ENCODE assay signal across 11 cellular contexts in genomic region chr7:75649462-75649861, GRCh38.
DNase-seq lines count a peak whose midpoint lies in the region; FAIRE-seq and TF ChIP-seq lines count a peak whose summit lies in the region.
"Had no signal": no experiment of that assay in that cellular context is flagged by ENCODE, and none has a peak within 500 bp of the region (broad histone marks: within the 10 kb centered on the region; RNA-seq: fewer than 3 reads in every experiment).

No MANE protein-coding gene starts in this region.

- peak; percentile 66 for DNase-seq in COR-L47 (lab: John Stamatoyannopoulos, UW)
- DNase-seq in NCI-H2107 treated with DMSO at 0.1 percent for 48 hours (lab: John Stamatoyannopoulos, UW; ENCODE audit: unreplicated experiment) = peak; percentile 74
- DNase-seq in endothelial cell of umbilical vein (ENCODE audit: low read depth, low spot score) = peak; percentile 79
- peak; percentile 22 for DNase-seq in myocyte (ENCODE audit: low read depth)
- DNase-seq in HTR-8/SVneo (ENCODE audit: insufficient read length, low spot score) = no peak
- DNase-seq in BE2C = no peak
- DNase-seq in DMS114 treated with DMSO at 0.1 percent for 48 hours (lab: John Stamatoyannopoulos, UW; ENCODE audit: unreplicated experiment) = no peak
- DNase-seq in epidermal melanocyte (ENCODE audit: insufficient read length, low spot score) = no peak
- DNase-seq: HCEC 1CT had no signal

- H3K4me3 ChIP-seq in endothelial cell of umbilical vein (replicated peaks in 1 of 3; ENCODE audit: insufficient read depth in 1 of 3, low read depth in 1 of 3, low read length in 3 of 3) (no peak overlapping the region), BE2C (ENCODE audit: low read depth, low read length) (no peak overlapping the region)

- POLR2A ChIA-PET in endothelial cell of umbilical vein (lab: Charles Lee) = interaction anchor here (0.6 kb wide), 1 partner anchor 65 kb away, joined by 4 read pairs; no protein-coding TSS in a partner anchor

- no peaks in the 10 kb centered on the region for H3K9me1 ChIP-seq in endothelial cell of umbilical vein (replicated peaks; ENCODE audit: control insufficient read depth, extremely low read depth, insufficient read depth, low read length)

- TF ChIP-seq CTCF in endothelial cell of umbilical vein (IDR thresholded peaks at IDR 0.05; ENCODE audit: extremely low read depth in 1 of 2, insufficient read depth in 1 of 2, low read depth in 1 of 2, low read length in 2 of 2) (no peak), BE2C (IDR thresholded peaks at IDR 0.05; ENCODE audit: low read depth, low read length) (no peak)

- intact Hi-C loops in endothelial cell of umbilical vein (cut with micrococcal nuclease) = no loop called here

- H2AFZ ChIP-seq in endothelial cell of umbilical vein (ENCODE audit: low read depth, low read length) = peak overlapping the region; percentile 35

- TF ChIP-seq POLR2A in endothelial cell of umbilical vein (IDR thresholded peaks at IDR 0.05; ENCODE audit: low read depth, low read length) = no peak

- H3K27ac ChIP-seq in endothelial cell of umbilical vein (ENCODE audit: insufficient read depth, low read depth, low read length) = peak overlapping the region; percentile 36
- H3K27ac ChIP-seq: C4-2B had no signal

- H3K9me3 ChIP-seq in endothelial cell of umbilical vein (replicated peaks; ENCODE audit: control insufficient read depth, insufficient read depth, low read length) = no peaks in the 10 kb centered on the region
- H3K9me3 ChIP-seq in BE2C = no peaks in the 10 kb centered on the region

- no peaks in the 10 kb centered on the region for H4K20me1 ChIP-seq in endothelial cell of umbilical vein (replicated peaks; ENCODE audit: control insufficient read depth, extremely low read depth, insufficient read depth, low read length)

- peaks cover 18% of the 10 kb centered on the region for H3K4me1 ChIP-seq in endothelial cell of umbilical vein (ENCODE audit: control insufficient read depth, extremely low read depth, insufficient read depth, low read length)
- H3K4me1 ChIP-seq in BE2C = no peaks in the 10 kb centered on the region

- dilution Hi-C loops in endothelial cell of umbilical vein (cut with MboI; ENCODE audit: extremely low pct_ligation_motif_present, low sequenced_read_pairs) = no loop called here

- H3K9ac ChIP-seq in endothelial cell of umbilical vein (replicated peaks; ENCODE audit: extremely low read depth, insufficient read depth, low read length) = no peak overlapping the region

- H3K79me2 ChIP-seq in endothelial cell of umbilical vein (ENCODE audit: control insufficient read depth, insufficient read depth, low read length) = no peaks in the 10 kb centered on the region

- FAIRE-seq in endothelial cell of umbilical vein (lab: Jason Lieb, UNC) = peak; percentile 86
- no peak for FAIRE-seq in HTR-8/SVneo (lab: Jason Lieb, UNC)
- FAIRE-seq: GM19239 had no signal

- CTCF ChIA-PET in endothelial cell of umbilical vein (lab: Charles Lee) = interaction anchor here (1.0 to 2.0 kb wide), 5 partner anchors 19 to 113 kb away, joined by 3 to 8 read pairs (median 3); partner anchors contain the start of gene HIP1

- H3K36me3 ChIP-seq in endothelial cell of umbilical vein (ENCODE audit: control insufficient read depth in 2 of 2, extremely low read depth in 1 of 2, insufficient read depth in 2 of 2, low read length in 2 of 2) (no peaks in the 10 kb centered on the region), BE2C (no peaks in the 10 kb centered on the region)

- no peak overlapping the region for H3K4me2 ChIP-seq in endothelial cell of umbilical vein (ENCODE audit: insufficient read depth, low read length)

- no peaks in the 10 kb centered on the region for H3K27me3 ChIP-seq in endothelial cell of umbilical vein (ENCODE audit: control insufficient read depth in 2 of 2, insufficient read depth in 2 of 2, low read length in 2 of 2)
- no peaks in the 10 kb centered on the region for H3K27me3 ChIP-seq in BE2C

- BruUV-seq in endothelial cell of umbilical vein (replicated peaks; lab: Mats Ljungman, UMichigan) = no TSS peak

TF ChIP-seq in endothelial cell of umbilical vein, 7 proteins besides CTCF, POLR2A, EP300 and RAD21:
- no peak for TF ChIP-seq EZH2 (IDR thresholded peaks at IDR 0.05; ENCODE audit: borderline replicate concordance, low read depth, low read length, severe bottlenecking)
- no peak for TF ChIP-seq GATA2 (IDR thresholded peaks at IDR 0.05; ENCODE audit: insufficient read depth, insufficient read length, low read depth, low read length)
- TF ChIP-seq, protein P1, sequence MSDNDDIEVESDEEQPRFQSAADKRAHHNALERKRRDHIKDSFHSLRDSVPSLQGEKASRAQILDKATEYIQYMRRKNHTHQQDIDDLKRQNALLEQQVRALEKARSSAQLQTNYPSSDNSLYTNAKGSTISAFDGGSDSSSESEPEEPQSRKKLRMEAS (IDR thresholded peaks at IDR 0.05; ENCODE audit: insufficient read depth, insufficient read length) = no peak
- no peak for TF ChIP-seq FOS (IDR thresholded peaks at IDR 0.05; ENCODE audit: borderline replicate concordance, insufficient read depth, low read length)
- no peak for TF ChIP-seq POLR2AphosphoS5 (IDR thresholded peaks at IDR 0.05; ENCODE audit: insufficient read depth, low read depth, low read length)
- TF ChIP-seq MYC (IDR thresholded peaks at IDR 0.05; ENCODE audit: low read depth, low read length) = no peak
- TF ChIP-seq JUN (IDR thresholded peaks at IDR 0.05; ENCODE audit: borderline replicate concordance, insufficient read depth, insufficient read length, low read depth) = no peak

Comparison
In these comparisons a context has a peak if more than half of its experiments do, and no peak if none do; other contexts are left out.
1. DNase-seq: peak in COR-L47 (single experiment), NCI-H2107 treated with DMSO at 0.1 percent for 48 hours (single experiment), endothelial cell of umbilical vein (single experiment) and myocyte (single experiment); none in HTR-8/SVneo (single experiment), BE2C (single experiment), DMS114 treated with DMSO at 0.1 percent for 48 hours (single experiment) and epidermal melanocyte (single experiment).